ENCODE assay signal across 20 cellular contexts in the genomic region with DNA sequence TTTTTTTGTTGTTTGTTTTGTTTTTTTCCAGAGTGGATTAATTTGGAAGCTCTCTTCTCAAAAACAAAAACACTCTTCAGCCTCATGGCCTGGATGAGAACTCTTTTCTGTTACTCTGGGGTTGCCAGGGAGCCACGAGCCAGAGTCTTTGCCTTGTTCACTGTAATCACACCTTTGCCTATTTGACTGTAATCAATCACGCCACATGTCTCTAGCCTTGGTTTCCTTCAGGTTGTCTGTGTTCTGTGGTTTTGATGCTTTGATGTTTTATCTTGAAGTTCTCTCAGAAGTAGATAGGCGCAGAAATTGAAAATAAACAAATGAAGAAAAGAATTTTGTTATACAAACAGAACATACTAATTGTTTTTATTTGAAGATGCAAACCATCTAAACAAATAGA.
DNase-seq lines count a peak whose midpoint lies in the region; ATAC-seq and TF ChIP-seq lines count a peak whose summit lies in the region.
"Had no signal": no experiment of that assay in that cellular context is flagged by ENCODE, and none has a peak within 500 bp of the region (broad histone marks: within the 10 kb centered on the region; RNA-seq: fewer than 3 reads in every experiment).

No MANE protein-coding gene starts in this region.

- intact Hi-C loops in activated CD4-positive, alpha-beta T cell treated with anti-CD3 and anti-CD28 coated beads for 36 hours (cut with DNase I, micrococcal nuclease): no loop called here
- intact Hi-C loops in CD4-positive, alpha-beta T cell (cut with DNase I, micrococcal nuclease): no loop called here
- intact Hi-C loops in body of pancreas (cut with DNase I): no loop called here

- no peak overlapping the region for H3K27ac ChIP-seq in CD4-positive, alpha-beta T cell (ENCODE audit: low read depth, low read length)
- H3K27ac ChIP-seq in suprapubic skin (no peak overlapping the region), body of pancreas (no peak overlapping the region)
- H3K27ac ChIP-seq: 22Rv1, PC-9, RWPE1 had no signal

- no peaks in the 10 kb centered on the region for H3K9me3 Mint-ChIP-seq in activated CD4-positive, alpha-beta T cell treated with anti-CD3 and anti-CD28 coated beads for 36 hours (ENCODE audit: low read depth)
- H3K9me3 Mint-ChIP-seq in CD4-positive, alpha-beta T cell: no peaks in the 10 kb centered on the region

- H3K36me3 ChIP-seq in suprapubic skin (no peaks in the 10 kb centered on the region), body of pancreas (replicated peaks in 1 of 2; ENCODE audit: insufficient read depth in 1 of 2, low read depth in 2 of 2) (no peaks in the 10 kb centered on the region)

- no peaks in the 10 kb centered on the region for H3K36me3 Mint-ChIP-seq in activated CD4-positive, alpha-beta T cell treated with anti-CD3 and anti-CD28 coated beads for 36 hours (ENCODE audit: low read depth)
- no peaks in the 10 kb centered on the region for H3K36me3 Mint-ChIP-seq in CD4-positive, alpha-beta T cell (ENCODE audit: low read depth)
- H3K36me3 Mint-ChIP-seq: CD14-positive monocyte had no signal

- DNase-seq in activated CD4-positive, alpha-beta T cell treated with anti-CD3 and anti-CD28 coated beads for 36 hours: no peak
- no peak for DNase-seq in activated CD4-positive, alpha-beta T cell treated with anti-CD3 and anti-CD28 coated beads, Interleukin-2, amount 50 U/mL, for 4 hours
- no peak for DNase-seq in CD4-positive, alpha-beta T cell
- DNase-seq in NCI-H1417 treated with DMSO at 0.1 percent for 48 hours (lab: John Stamatoyannopoulos, UW) (peak; percentile 41), left lobe of liver (ENCODE audit: low spot score) (peak; percentile 16), suprapubic skin (ENCODE audit: low spot score in 2 of 2) (no peak), body of pancreas (no peak), middle frontal gyrus (ENCODE audit: extremely low spot score, low spot score) (no peak)
- DNase-seq: COR-L47, GOT3, KBM-7, NCI-H187 treated with DMSO at 0.1 percent for 48 hours, NCI-H2227 treated with DMSO at 0.1 percent for 48 hours, NCI-H510A treated with DMSO at 0.1 percent for 48 hours, PC-9, SIG-M5 had no signal

- ATAC-seq in activated CD4-positive, alpha-beta T cell treated with anti-CD3 and anti-CD28 coated beads for 36 hours: peak; percentile 63
- peak; percentile 56 for ATAC-seq in CD4-positive, alpha-beta T cell (ENCODE audit: poor library complexity)
- ATAC-seq in left lobe of liver: no peak
- no peak for ATAC-seq in body of pancreas
- ATAC-seq: GM12878 had no signal

- H3K4me3 Mint-ChIP-seq in activated CD4-positive, alpha-beta T cell treated with anti-CD3 and anti-CD28 coated beads for 36 hours: no peak overlapping the region
- H3K4me3 Mint-ChIP-seq in CD4-positive, alpha-beta T cell: no peak overlapping the region

- H3K4me1 ChIP-seq in suprapubic skin: no peaks in the 10 kb centered on the region
- H3K4me1 ChIP-seq in body of pancreas: peaks cover 6% of the 10 kb centered on the region

- peaks cover 25% of the 10 kb centered on the region for H3K27me3 Mint-ChIP-seq in activated CD4-positive, alpha-beta T cell treated with anti-CD3 and anti-CD28 coated beads for 36 hours
- peaks cover 58% of the 10 kb centered on the region for H3K27me3 Mint-ChIP-seq in CD4-positive, alpha-beta T cell

- H3K4me3 ChIP-seq in suprapubic skin (no peak overlapping the region), body of pancreas (no peak overlapping the region)
- H3K4me3 ChIP-seq: GM12878, PC-9 had no signal

- peaks cover 13% of the 10 kb centered on the region for H3K27me3 ChIP-seq in CD4-positive, alpha-beta T cell (ENCODE audit: control insufficient read depth, insufficient read depth, low read length)
- H3K27me3 ChIP-seq in suprapubic skin: peaks cover 82% of the 10 kb centered on the region
- H3K27me3 ChIP-seq in body of pancreas: no peaks in the 10 kb centered on the region

- no peak for TF ChIP-seq EP300 in suprapubic skin (IDR thresholded peaks at IDR 0.05)

- peaks cover 8% of the 10 kb centered on the region for H3K4me1 Mint-ChIP-seq in activated CD4-positive, alpha-beta T cell treated with anti-CD3 and anti-CD28 coated beads for 36 hours
- peaks cover 11% of the 10 kb centered on the region for H3K4me1 Mint-ChIP-seq in CD4-positive, alpha-beta T cell (ENCODE audit: low read depth)
- H3K4me1 Mint-ChIP-seq: CD14-positive monocyte had no signal

- POLR2A ChIA-PET in activated CD4-positive, alpha-beta T cell treated with anti-CD3 and anti-CD28 coated beads for 36 hours (lab: Charles Lee): no interaction called here
- POLR2A ChIA-PET in CD4-positive, alpha-beta T cell (lab: Charles Lee): interaction anchor here (1.0 to 1.1 kb wide), 2 partner anchors 61 to 66 kb away, joined by 3 to 5 read pairs; no protein-coding TSS in a partner anchor

- TF ChIP-seq CTCF in CD4-positive, alpha-beta T cell (IDR thresholded peaks at IDR 0.05): no peak
- TF ChIP-seq CTCF in suprapubic skin (IDR thresholded peaks at IDR 0.05): no peak
- no peak for TF ChIP-seq CTCF in body of pancreas (IDR thresholded peaks at IDR 0.05)

- 91% methylated on average over 3 of the region's 3 CpGs for WGBS in suprapubic skin
- WGBS in body of pancreas, 2 donors: 42 to 50% methylated on average over 3 of the region's 3 CpGs

- CTCF ChIA-PET in activated CD4-positive, alpha-beta T cell treated with anti-CD3 and anti-CD28 coated beads for 36 hours (lab: Charles Lee): interaction anchor here (1.8 kb wide), 1 partner anchor 25 kb away, joined by 6 read pairs; no protein-coding TSS in a partner anchor
- CTCF ChIA-PET in CD4-positive, alpha-beta T cell (lab: Charles Lee): no interaction called here

- H3K27ac Mint-ChIP-seq in activated CD4-positive, alpha-beta T cell treated with anti-CD3 and anti-CD28 coated beads for 36 hours: no peak overlapping the region
- H3K27ac Mint-ChIP-seq in CD4-positive, alpha-beta T cell: no peak overlapping the region
- H3K27ac Mint-ChIP-seq: CD14-positive monocyte had no signal

- TF ChIP-seq POLR2A in suprapubic skin (IDR thresholded peaks at IDR 0.05) (no peak), body of pancreas (IDR thresholded peaks at IDR 0.05) (no peak)

- no peaks in the 10 kb centered on the region for H3K9me3 ChIP-seq in CD4-positive, alpha-beta T cell (ENCODE audit: control insufficient read depth, low read length)
- H3K9me3 ChIP-seq in suprapubic skin: no peaks in the 10 kb centered on the region
- H3K9me3 ChIP-seq in body of pancreas: no peaks in the 10 kb centered on the region

Comparison
In these comparisons a context has a peak if more than half of its experiments do, and no peak if none do; other contexts are left out.
1. ATAC-seq: peak in activated CD4-positive, alpha-beta T cell treated with anti-CD3 and anti-CD28 coated beads for 36 hours (single experiment) and CD4-positive, alpha-beta T cell (single experiment); none in left lobe of liver (single experiment) and body of pancreas (single experiment).
2. DNase-seq: peak in NCI-H1417 treated with DMSO at 0.1 percent for 48 hours (single experiment) and left lobe of liver (single experiment); none in activated CD4-positive, alpha-beta T cell treated with anti-CD3 and anti-CD28 coated beads for 36 hours (single experiment), activated CD4-positive, alpha-beta T cell treated with anti-CD3 and anti-CD28 coated beads, Interleukin-2, amount 50 U/mL, for 4 hours (0 of 2), CD4-positive, alpha-beta T cell (0 of 10), suprapubic skin (0 of 2), body of pancreas (0 of 4) and middle frontal gyrus (single experiment).